In genomic region chr1:247487057-247487456, GRCh38 we compare ENCODE assay signal across 8 cellular contexts. TPM values are rescaled to one million over a fixed set of nuclear protein-coding genes. Genes with fewer than 3 reads are reported as not detected.
A peak's percentile ranks its signal among the peaks of the same experiment; 100 is the strongest.
DNase-seq lines count a peak whose midpoint lies in the region; ATAC-seq and TF ChIP-seq lines count a peak whose summit lies in the region.

No MANE protein-coding gene starts in this region.

- H3K36me3 ChIP-seq in brain microvascular endothelial cell (replicated peaks) (no peaks in the 10 kb centered on the region), uterus (no peaks in the 10 kb centered on the region)

- DNase-seq in Caki2 (ENCODE audit: low read depth) (peak; percentile 12), RPMI8226 (peak; percentile 70), brain microvascular endothelial cell (peak; percentile 35), kidney tubule cell (ENCODE audit: low spot score) (peak; percentile 56), uterus (no peak), ecto neural progenitor cell (ENCODE audit: low spot score) (no peak)

- peak; percentile 38 for TF ChIP-seq CTCF in brain microvascular endothelial cell (IDR thresholded peaks at IDR 0.05; ENCODE audit: low read depth, low read length, missing control alignments)
- TF ChIP-seq CTCF in uterus (IDR thresholded peaks at IDR 0.05), result peak; percentile 12 to 52 (median 39)

- H3K27ac ChIP-seq in brain microvascular endothelial cell, result no peak overlapping the region
- no peak overlapping the region for H3K27ac ChIP-seq in uterus

- in situ Hi-C loops in Caki2 (cut with HindIII; ENCODE audit: low pct_unique_long_range_greater_than_20kb, low sequenced_read_pairs), result no loop called here
- in situ Hi-C loops in brain microvascular endothelial cell (cut with HindIII; ENCODE audit: low pct_ligation_motif_present, low sequenced_read_pairs), result no loop called here

- ATAC-seq in GM18858 (IDR thresholded peaks at IDR 0.05; ENCODE audit: unreplicated experiment), result peak; percentile 75
- ATAC-seq in HG03432 (IDR thresholded peaks at IDR 0.05; ENCODE audit: unreplicated experiment), result peak; percentile 84

- H3K4me1 ChIP-seq in uterus, result no peaks in the 10 kb centered on the region

- no peak overlapping the region for H3K4me3 ChIP-seq in brain microvascular endothelial cell (ENCODE audit: low read depth, low read length)
- H3K4me3 ChIP-seq in uterus, result no peak overlapping the region

- no peak for TF ChIP-seq POLR2A in uterus (IDR thresholded peaks at IDR 0.05)

- H3K27me3 ChIP-seq in brain microvascular endothelial cell (replicated peaks), result no peaks in the 10 kb centered on the region
- no peaks in the 10 kb centered on the region for H3K27me3 ChIP-seq in uterus

- intact Hi-C loops in uterus (cut with DNase I; ENCODE audit: low total_unique reads), result no loop called here

- no peaks in the 10 kb centered on the region for H3K9me3 ChIP-seq in uterus

RNA-seq across cellular contexts. Expression of gene OR2B11, which starts 29.2 kb away (rescaled TPM):
- not detected in 2 replicates for total RNA-seq in Caki2 (2014; rRNA removed; shearing (Covaris generic); ENCODE audit: low replicate concordance)
- not detected for total RNA-seq in uterus

RNA-seq across cellular contexts. Expression of gene OR2C3, which starts 49.2 kb away (rescaled TPM):
- not detected in 2 replicates for total RNA-seq in Caki2 (2014; rRNA removed; shearing (Covaris generic); ENCODE audit: low replicate concordance)
- under 1 TPM in 1 of 4 donors, not detected in 3; 0.07 TPM for total RNA-seq in uterus

Comparison
In these comparisons a context has a peak if more than half of its experiments do, and no peak if none do; other contexts are left out.
1. DNase-seq: peak in Caki2 (single experiment), RPMI8226 (single experiment), brain microvascular endothelial cell (single experiment) and kidney tubule cell (single experiment); none in uterus (0 of 2) and ecto neural progenitor cell (single experiment).